Comparison of ENCODE assay signal across 10 cellular contexts in the genomic region with DNA sequence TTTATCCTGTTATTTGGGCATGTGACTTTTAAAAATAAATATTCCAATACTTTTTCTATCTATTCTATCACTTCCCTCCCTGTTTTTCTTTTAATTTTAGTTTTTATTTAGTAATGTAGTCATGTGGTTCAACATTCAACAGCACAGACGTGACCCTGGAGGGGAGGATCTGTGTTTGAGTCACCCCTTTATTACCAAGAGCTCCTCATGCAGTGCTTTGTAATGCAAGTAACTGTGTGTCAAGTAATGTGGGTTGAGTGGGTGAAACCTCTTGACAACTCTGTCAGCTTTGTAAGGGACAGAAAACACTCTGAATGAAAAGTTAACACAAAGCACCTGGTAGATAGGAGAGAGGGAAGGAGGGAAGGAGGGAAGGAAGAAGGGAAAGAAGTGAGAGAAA.
DNase-seq lines count a peak whose midpoint lies in the region; ATAC-seq and TF ChIP-seq lines count a peak whose summit lies in the region.
"Had no signal": no experiment of that assay in that cellular context is flagged by ENCODE, and none has a peak within 500 bp of the region (broad histone marks: within the 10 kb centered on the region; RNA-seq: fewer than 3 reads in every experiment).

No MANE protein-coding gene starts in this region.

- peaks cover 3% of the 10 kb centered on the region for H3K27me3 Mint-ChIP-seq in HFFc6 (ENCODE audit: insufficient read depth)
- H3K27me3 Mint-ChIP-seq in T-helper 17 cell: no peaks in the 10 kb centered on the region
- H3K27me3 Mint-ChIP-seq in CD14-positive monocyte (ENCODE audit: low read depth in 3 of 3): peaks cover under 1 to 13% (median 6%) of the 10 kb centered on the region in 3 donors

- no peaks in the 10 kb centered on the region for H3K36me3 ChIP-seq in lower lobe of right lung
- H3K36me3 ChIP-seq: cardiac muscle cell had no signal

- ATAC-seq in GM18858 (IDR thresholded peaks at IDR 0.05; ENCODE audit: unreplicated experiment): peak; percentile 59
- ATAC-seq in T-helper 17 cell: no peak
- peak; percentile 49 to 63 for ATAC-seq in lower lobe of right lung

- TF ChIP-seq CTCF in HFFc6 (IDR thresholded peaks at IDR 0.05): no peak
- no peak for TF ChIP-seq CTCF in lower lobe of right lung (IDR thresholded peaks at IDR 0.05)
- no peak for TF ChIP-seq CTCF in CD14-positive monocyte (IDR thresholded peaks at IDR 0.05)

- peak; percentile 72 for DNase-seq in HFFc6
- no peak for DNase-seq in T-helper 17 cell
- no peak for DNase-seq in lower lobe of right lung
- DNase-seq in NCI-H1436 treated with DMSO at 0.1 percent for 48 hours (lab: John Stamatoyannopoulos, UW): no peak
- DNase-seq in CD14-positive monocyte (ENCODE audit: low spot score): no peak
- no peak for DNase-seq in GM19238 (ENCODE audit: insufficient read length, low spot score)

- H3K4me3 ChIP-seq in lower lobe of right lung: no peak overlapping the region
- H3K4me3 ChIP-seq: cardiac muscle cell had no signal

- no peaks in the 10 kb centered on the region for H3K4me1 ChIP-seq in lower lobe of right lung

- H3K36me3 Mint-ChIP-seq in HFFc6 (ENCODE audit: low read depth) (no peaks in the 10 kb centered on the region), T-helper 17 cell (ENCODE audit: low read depth) (no peaks in the 10 kb centered on the region), CD14-positive monocyte (no peaks in the 10 kb centered on the region)

- H3K9me3 ChIP-seq in T-helper 17 cell (ENCODE audit: control insufficient read depth, low read length, poor library complexity, severe bottlenecking) (no peaks in the 10 kb centered on the region), lower lobe of right lung (no peaks in the 10 kb centered on the region)

- H3K27ac Mint-ChIP-seq in HFFc6 (peak overlapping the region; percentile 62), T-helper 17 cell (peak overlapping the region; percentile 90), CD14-positive monocyte (no peak overlapping the region)

- intact Hi-C loops in lower lobe of right lung (cut with DNase I): loop anchor here (5.0 kb wide), 1 partner anchor 225 kb away; no protein-coding TSS in a partner anchor
- intact Hi-C loops in CD14-positive monocyte (cut with micrococcal nuclease): loop anchor here (5.0 to 10.0 kb wide), 3 partner anchors 225 to 758 kb away; no protein-coding TSS in a partner anchor

- no peaks in the 10 kb centered on the region for H3K9me3 Mint-ChIP-seq in HFFc6
- H3K9me3 Mint-ChIP-seq in CD14-positive monocyte: peaks cover 0 to 2% (median 0%) of the 10 kb centered on the region in 7 donors
- H3K9me3 Mint-ChIP-seq: neural crest cell had no signal

- H3K27me3 ChIP-seq in lower lobe of right lung (ENCODE audit: low read depth): no peaks in the 10 kb centered on the region

- H3K4me1 Mint-ChIP-seq in HFFc6 (ENCODE audit: low read depth): peaks cover 79% of the 10 kb centered on the region
- peaks cover 38% of the 10 kb centered on the region for H3K4me1 Mint-ChIP-seq in T-helper 17 cell
- no peaks in the 10 kb centered on the region for H3K4me1 Mint-ChIP-seq in CD14-positive monocyte

- no peak overlapping the region for H3K27ac ChIP-seq in lower lobe of right lung
- H3K27ac ChIP-seq: cardiac muscle cell, HL-60 had no signal

- peak overlapping the region; percentile 12 for H3K4me3 Mint-ChIP-seq in HFFc6
- H3K4me3 Mint-ChIP-seq in T-helper 17 cell: no peak overlapping the region
- H3K4me3 Mint-ChIP-seq in CD14-positive monocyte: no peak overlapping the region
- H3K4me3 Mint-ChIP-seq: neural crest cell had no signal

Comparison
In these comparisons a context has a peak if more than half of its experiments do, and no peak if none do; other contexts are left out.
1. H3K27ac Mint-ChIP-seq: peak in HFFc6 (single experiment) and T-helper 17 cell (single experiment); none in CD14-positive monocyte (0 of 7).